ENCODE assay signal across 38 cellular contexts in the genomic region with DNA sequence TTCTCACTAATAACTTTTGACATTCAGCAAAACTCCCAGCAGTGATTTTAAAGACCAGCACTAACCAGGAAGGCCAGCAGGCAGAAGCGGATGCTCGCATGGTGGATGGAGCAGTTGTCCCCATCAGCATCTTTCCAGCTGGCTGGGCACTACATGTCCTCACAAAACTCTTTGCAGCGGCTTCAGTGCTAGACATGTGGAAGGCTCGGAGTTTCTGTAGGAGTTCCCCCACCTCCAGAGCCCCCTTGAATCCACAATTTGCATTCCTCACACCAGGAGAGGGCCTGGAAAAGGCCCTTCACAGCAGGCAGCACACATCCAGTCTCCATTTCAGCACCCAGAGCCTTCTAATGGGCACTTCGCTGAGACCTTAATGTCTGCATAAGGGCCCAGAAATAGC.
"Had no signal": no experiment of that assay in that cellular context is flagged by ENCODE, and none has a peak within 500 bp of the region (broad histone marks: within the 10 kb centered on the region; RNA-seq: fewer than 3 reads in every experiment).

No MANE protein-coding gene starts in this region.

- H3K4me1 ChIP-seq: adrenal gland, ascending aorta, body of pancreas, breast epithelium had no signal

- H3K27me3 ChIP-seq: adrenal gland, ascending aorta, body of pancreas, brain microvascular endothelial cell, breast epithelium, cardiac muscle cell had no signal

- H3K36me3 ChIP-seq: adrenal gland, ascending aorta, brain microvascular endothelial cell, breast epithelium, cardiac muscle cell had no signal

- H3K4me1 Mint-ChIP-seq: activated naive CD4-positive, alpha-beta T cell treated with anti-CD3 and anti-CD28 coated beads, Interleukin-2, amount 10 ng/mL, durations not matched to agents 7 days and 5 days; activated naive CD4-positive, alpha-beta T cell treated with anti-CD3 and anti-CD28 coated beads, Interleukin-2, amount 50 U/mL, for 24 hours; activated naive CD8-positive, alpha-beta T cell treated with anti-CD3 and anti-CD28 coated beads for 36 hours; activated naive CD8-positive, alpha-beta T cell treated with anti-CD3 and anti-CD28 coated beads, Interleukin-2, amount 10 ng/mL, durations not matched to agents 7 days and 5 days; activated naive CD8-positive, alpha-beta T cell treated with anti-CD3 and anti-CD28 coated beads, Interleukin-2, amount 50 U/mL, for 24 hours; activated T-helper 17 cell treated with anti-CD3 and anti-CD28 coated beads, Interleukin-2, amount 50 U/mL, for 72 hours; brain; central memory CD8-positive, alpha-beta T cell had no signal

- H3K36me3 Mint-ChIP-seq: activated naive CD4-positive, alpha-beta T cell treated with anti-CD3 and anti-CD28 coated beads, Interleukin-2, amount 10 ng/mL, durations not matched to agents 7 days and 5 days; activated naive CD4-positive, alpha-beta T cell treated with anti-CD3 and anti-CD28 coated beads, Interleukin-2, amount 50 U/mL, for 24 hours; activated naive CD4-positive, alpha-beta T cell treated with anti-CD3 and anti-CD28 coated beads, Interleukin-2, amount 50 U/mL, for 72 hours; activated naive CD8-positive, alpha-beta T cell treated with anti-CD3 and anti-CD28 coated beads for 36 hours; activated naive CD8-positive, alpha-beta T cell treated with anti-CD3 and anti-CD28 coated beads, Interleukin-2, amount 10 ng/mL, durations not matched to agents 7 days and 5 days; brain had no signal

- H3K4me3 Mint-ChIP-seq: activated naive CD4-positive, alpha-beta T cell treated with anti-CD3 and anti-CD28 coated beads for 36 hours; activated naive CD4-positive, alpha-beta T cell treated with anti-CD3 and anti-CD28 coated beads, Interleukin-2, amount 10 ng/mL, durations not matched to agents 7 days and 5 days; activated naive CD4-positive, alpha-beta T cell treated with anti-CD3 and anti-CD28 coated beads, Interleukin-2, amount 50 U/mL, for 24 hours; activated naive CD8-positive, alpha-beta T cell; activated naive CD8-positive, alpha-beta T cell treated with anti-CD3 and anti-CD28 coated beads for 36 hours; activated naive CD8-positive, alpha-beta T cell treated with anti-CD3 and anti-CD28 coated beads, Interleukin-2, amount 10 ng/mL, durations not matched to agents 7 days and 5 days; activated naive CD8-positive, alpha-beta T cell treated with anti-CD3 and anti-CD28 coated beads, Interleukin-2, amount 50 U/mL, for 24 hours; activated T-cell treated with anti-CD3 and anti-CD28 coated beads, Interleukin-2, amount 50 U/mL, for 24 hours; activated T-cell treated with anti-CD3 and anti-CD28 coated beads, Interleukin-2, amount 50 U/mL, for 4 hours; activated T-cell treated with anti-CD3 and anti-CD28 coated beads, Interleukin-2, amount 50 U/mL, for 72 hours; activated T-helper 1 cell treated with anti-CD3 and anti-CD28 coated beads, Interleukin-12 subunit alpha, Interleukin-12 subunit beta, Interleukin-2, Interleukin-4 antibody, amounts not matched to agents 30 ng/mL and 10 ng/mL and 1 ng/mL, durations not matched to agents 14 hours and 24 hours and 36 hours; activated T-helper 17 cell treated with anti-CD3 and anti-CD28 coated beads, Interleukin-2, amount 50 U/mL, for 72 hours; brain; central memory CD8-positive, alpha-beta T cell had no signal

- H3K27ac Mint-ChIP-seq: activated naive CD4-positive, alpha-beta T cell treated with anti-CD3 and anti-CD28 coated beads for 36 hours; activated naive CD4-positive, alpha-beta T cell treated with anti-CD3 and anti-CD28 coated beads, Interleukin-2, amount 10 ng/mL, durations not matched to agents 7 days and 5 days; activated naive CD4-positive, alpha-beta T cell treated with anti-CD3 and anti-CD28 coated beads, Interleukin-2, amount 50 U/mL, for 24 hours; activated naive CD8-positive, alpha-beta T cell; activated naive CD8-positive, alpha-beta T cell treated with anti-CD3 and anti-CD28 coated beads for 36 hours; activated naive CD8-positive, alpha-beta T cell treated with anti-CD3 and anti-CD28 coated beads, Interleukin-2, amount 10 ng/mL, durations not matched to agents 7 days and 5 days; activated naive CD8-positive, alpha-beta T cell treated with anti-CD3 and anti-CD28 coated beads, Interleukin-2, amount 50 U/mL, for 24 hours; activated T-cell treated with anti-CD3 and anti-CD28 coated beads, Interleukin-2, amount 50 U/mL, for 24 hours; activated T-cell treated with anti-CD3 and anti-CD28 coated beads, Interleukin-2, amount 50 U/mL, for 72 hours; activated T-helper 1 cell treated with anti-CD3 and anti-CD28 coated beads, Interleukin-12 subunit alpha, Interleukin-12 subunit beta, Interleukin-2, Interleukin-4 antibody, amounts not matched to agents 30 ng/mL and 10 ng/mL and 1 ng/mL, durations not matched to agents 14 hours and 24 hours and 36 hours; activated T-helper 17 cell treated with anti-CD3 and anti-CD28 coated beads, Interleukin-2, amount 50 U/mL, for 72 hours; activated T-helper 2 cell treated with anti-CD3 and anti-CD28 coated beads, Interferon-gamma antibody, Interleukin-2, Interleukin-4, amounts not matched to agents 10 μg/mL and 5 μg/mL and 100 μg/mL, durations not matched to agents 14 hours and 24 hours and 36 hours; brain had no signal

- H3K9me3 Mint-ChIP-seq: activated naive CD4-positive, alpha-beta T cell treated with anti-CD3 and anti-CD28 coated beads for 36 hours; activated naive CD4-positive, alpha-beta T cell treated with anti-CD3 and anti-CD28 coated beads, Interleukin-2, amount 10 ng/mL, durations not matched to agents 7 days and 5 days; activated naive CD4-positive, alpha-beta T cell treated with anti-CD3 and anti-CD28 coated beads, Interleukin-2, amount 50 U/mL, for 24 hours; activated naive CD4-positive, alpha-beta T cell treated with anti-CD3 and anti-CD28 coated beads, Interleukin-2, amount 50 U/mL, for 72 hours; activated naive CD8-positive, alpha-beta T cell treated with anti-CD3 and anti-CD28 coated beads for 36 hours; activated naive CD8-positive, alpha-beta T cell treated with anti-CD3 and anti-CD28 coated beads, Interleukin-2, amount 10 ng/mL, durations not matched to agents 7 days and 5 days; activated naive CD8-positive, alpha-beta T cell treated with anti-CD3 and anti-CD28 coated beads, Interleukin-2, amount 50 U/mL, for 24 hours; activated T-cell treated with anti-CD3 and anti-CD28 coated beads, Interleukin-2, amount 50 U/mL, for 24 hours; activated T-cell treated with anti-CD3 and anti-CD28 coated beads, Interleukin-2, amount 50 U/mL, for 4 hours; activated T-helper 1 cell treated with anti-CD3 and anti-CD28 coated beads, Interleukin-12 subunit alpha, Interleukin-12 subunit beta, Interleukin-2, Interleukin-4 antibody, amounts not matched to agents 30 ng/mL and 10 ng/mL and 1 ng/mL, durations not matched to agents 14 hours and 24 hours and 36 hours; activated T-helper 17 cell treated with anti-CD3 and anti-CD28 coated beads, Interleukin-2, amount 50 U/mL, for 72 hours; activated T-helper 2 cell treated with anti-CD3 and anti-CD28 coated beads, Interferon-gamma antibody, Interleukin-2, Interleukin-4, amounts not matched to agents 10 μg/mL and 5 μg/mL and 100 μg/mL, durations not matched to agents 14 hours and 24 hours and 36 hours; central memory CD8-positive, alpha-beta T cell had no signal

- H3K27ac ChIP-seq: adrenal gland, ascending aorta, body of pancreas, brain microvascular endothelial cell, breast epithelium, cardiac muscle cell had no signal

- ATAC-seq: activated naive CD4-positive, alpha-beta T cell treated with anti-CD3 and anti-CD28 coated beads, Interleukin-2, amount 50 U/mL, for 72 hours; activated naive CD8-positive, alpha-beta T cell treated with anti-CD3 and anti-CD28 coated beads, Interleukin-2, amount 50 U/mL, for 24 hours; activated T-cell treated with anti-CD3 and anti-CD28 coated beads, Interleukin-2, amount 50 U/mL, for 4 hours; activated T-cell treated with anti-CD3 and anti-CD28 coated beads, Interleukin-2, amount 50 U/mL, for 72 hours; activated T-helper 17 cell treated with anti-CD3 and anti-CD28 coated beads, Interleukin-2, amount 50 U/mL, for 72 hours; body of pancreas had no signal

- DNase-seq: activated effector memory CD4-positive, alpha-beta T cell treated with anti-CD3 and anti-CD28 coated beads, Interleukin-2, amount 50 U/mL, for 16 hours; activated effector memory CD4-positive, alpha-beta T cell treated with Interleukin-2 at 50 U/mL for 16 hours; activated gamma-delta T cell; activated gamma-delta T cell treated with Interleukin-2 at 50 U/mL for 16 hours; activated naive CD4-positive, alpha-beta T cell; activated naive CD4-positive, alpha-beta T cell treated with anti-CD3 and anti-CD28 coated beads for 36 hours; activated naive CD4-positive, alpha-beta T cell treated with anti-CD3 and anti-CD28 coated beads, Interleukin-2, amount 10 ng/mL, durations not matched to agents 7 days and 5 days; activated naive CD4-positive, alpha-beta T cell treated with anti-CD3 and anti-CD28 coated beads, Interleukin-2, amount 50 U/mL, for 16 hours; activated naive CD4-positive, alpha-beta T cell treated with Interleukin-2 at 50 U/mL for 16 hours; activated naive CD8-positive, alpha-beta T cell treated with anti-CD3 and anti-CD28 coated beads for 36 hours; activated naive CD8-positive, alpha-beta T cell treated with anti-CD3 and anti-CD28 coated beads, Interleukin-2, amount 10 ng/mL, durations not matched to agents 7 days and 5 days; activated naive CD8-positive, alpha-beta T cell treated with anti-CD3 and anti-CD28 coated beads, Interleukin-2, amount 50 U/mL, for 24 hours; activated T-cell treated with anti-CD3 and anti-CD28 coated beads, Interleukin-2, amount 50 U/mL, for 1 hour; activated T-cell treated with anti-CD3 and anti-CD28 coated beads, Interleukin-2, amount 50 U/mL, for 24 hours; activated T-cell treated with anti-CD3 and anti-CD28 coated beads, Interleukin-2, amount 50 U/mL, for 4 hours; activated T-cell treated with anti-CD3 and anti-CD28 coated beads, Interleukin-2, amount 50 U/mL, for 48 hours; activated T-cell treated with anti-CD3 and anti-CD28 coated beads, Interleukin-2, amount 50 U/mL, for 72 hours; adrenal gland; amniotic stem cell; amygdala; anterior cingulate cortex; aorta; body of pancreas; brain microvascular endothelial cell; caudate nucleus; central memory CD4-positive, alpha-beta T cell; cerebellar nuclear complex had no signal

- H3K9me3 ChIP-seq: adrenal gland, ascending aorta, body of pancreas, breast epithelium had no signal

- H3K4me3 ChIP-seq: adrenal gland, ascending aorta, body of pancreas, breast epithelium, cardiac muscle cell had no signal

- H3K27me3 Mint-ChIP-seq: activated naive CD4-positive, alpha-beta T cell treated with anti-CD3 and anti-CD28 coated beads, Interleukin-2, amount 10 ng/mL, durations not matched to agents 7 days and 5 days; activated naive CD8-positive, alpha-beta T cell; activated naive CD8-positive, alpha-beta T cell treated with anti-CD3 and anti-CD28 coated beads for 36 hours; activated T-cell treated with anti-CD3 and anti-CD28 coated beads, Interleukin-2, amount 50 U/mL, for 24 hours; brain; central memory CD8-positive, alpha-beta T cell had no signal
